Comparison of ENCODE assay signal across 1 cellular context in the genomic region with DNA sequence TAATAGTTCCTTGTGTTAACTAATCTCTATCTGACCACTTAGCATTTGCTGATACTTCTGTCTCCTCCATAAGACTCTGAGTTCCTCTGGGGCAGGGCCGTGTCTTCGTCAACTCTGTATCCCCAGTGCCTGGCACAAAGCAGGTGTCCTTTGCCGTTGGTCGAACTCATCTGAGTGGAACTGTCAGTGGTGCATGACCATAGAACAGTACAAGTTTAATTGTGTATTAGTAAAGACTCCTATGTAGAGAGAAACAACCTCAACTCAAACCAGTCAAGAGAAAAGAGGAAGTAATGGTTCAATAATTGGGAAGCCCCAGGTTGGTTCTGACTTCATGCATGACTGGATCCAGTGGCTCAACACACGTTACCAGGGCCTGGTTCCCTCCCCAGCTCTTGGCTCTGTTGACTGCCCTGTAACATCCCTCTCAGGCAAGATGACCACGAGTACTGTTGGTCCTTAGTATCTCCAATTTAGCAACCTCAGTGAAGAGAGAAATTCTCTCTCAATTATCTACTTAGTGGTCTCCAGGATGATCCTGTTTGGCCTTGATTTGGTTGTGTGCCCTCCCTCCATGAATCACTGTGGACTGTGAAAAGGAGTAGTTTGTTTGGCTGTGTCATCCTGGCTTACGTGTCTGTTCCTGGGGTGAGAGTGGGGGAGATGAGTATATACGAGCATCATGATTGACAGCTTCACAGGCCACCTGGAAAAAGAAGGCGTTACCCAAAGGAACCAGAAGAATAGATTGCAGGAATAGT.
A peak's percentile ranks its signal among the peaks of the same experiment; 100 is the strongest.
TF ChIP-seq lines count a peak whose summit lies in the region.

No MANE protein-coding gene starts in this region.

TF ChIP-seq in GM12878, 131 proteins besides CTCF, POLR2A, EP300 and RAD21 (continued from another document and continues in another):
- TF ChIP-seq, protein P1, sequence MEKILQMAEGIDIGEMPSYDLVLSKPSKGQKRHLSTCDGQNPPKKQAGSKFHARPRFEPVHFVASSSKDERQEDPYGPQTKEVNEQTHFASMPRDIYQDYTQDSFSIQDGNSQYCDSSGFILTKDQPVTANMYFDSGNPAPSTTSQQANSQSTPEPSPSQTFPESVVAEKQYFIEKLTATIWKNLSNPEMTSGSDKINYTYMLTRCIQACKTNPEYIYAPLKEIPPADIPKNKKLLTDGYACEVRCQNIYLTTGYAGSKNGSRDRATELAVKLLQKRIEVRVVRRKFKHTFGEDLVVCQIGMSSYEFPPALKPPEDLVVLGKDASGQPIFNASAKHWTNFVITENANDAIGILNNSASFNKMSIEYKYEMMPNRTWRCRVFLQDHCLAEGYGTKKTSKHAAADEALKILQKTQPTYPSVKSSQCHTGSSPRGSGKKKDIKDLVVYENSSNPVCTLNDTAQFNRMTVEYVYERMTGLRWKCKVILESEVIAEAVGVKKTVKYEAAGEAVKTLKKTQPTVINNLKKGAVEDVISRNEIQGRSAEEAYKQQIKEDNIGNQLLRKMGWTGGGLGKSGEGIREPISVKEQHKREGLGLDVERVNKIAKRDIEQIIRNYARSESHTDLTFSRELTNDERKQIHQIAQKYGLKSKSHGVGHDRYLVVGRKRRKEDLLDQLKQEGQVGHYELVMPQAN (conservative IDR thresholded peaks at IDR 0.05) = no peak
- TF ChIP-seq CREB1 (IDR thresholded peaks at IDR 0.05; ENCODE audit: low read depth) (peak; percentile 65), CBX5 (IDR thresholded peaks at IDR 0.05; ENCODE audit: low read depth) (0 out of 2 replicates have a peak, but pooled peaks have one; percentile 82), MEF2A (IDR thresholded peaks at IDR 0.05; ENCODE audit: insufficient read depth, low read depth, low read length) (peak; percentile 82), TBL1XR1 (IDR thresholded peaks at IDR 0.05; ENCODE audit: low read depth, low read length) (peak; percentile 43; the same call in 1 of the 2 replicates), IRF4 (IDR thresholded peaks at IDR 0.05; ENCODE audit: low read depth, low read length) (peak; percentile 67), SUPT20H (IDR thresholded peaks at IDR 0.05; ENCODE audit: borderline replicate concordance, control insufficient read depth, low read depth, low read length) (no peak), YBX1 (IDR thresholded peaks at IDR 0.05) (no peak), JUND (IDR thresholded peaks at IDR 0.05; ENCODE audit: low read depth, low read length) (peak; percentile 70; the same call in 1 of the 2 replicates), MYB (IDR thresholded peaks at IDR 0.05; ENCODE audit: borderline replicate concordance, low read depth, low read length) (peak; percentile 96), YY1 (IDR thresholded peaks at IDR 0.05; ENCODE audit: low read depth, low read length) (0 out of 2 replicates have a peak, but pooled peaks have one; percentile 2), POU2F2 (IDR thresholded peaks at IDR 0.05; ENCODE audit: borderline replicate concordance, low read depth, low read length) (peak; percentile 80; the same call in 2 of the 3 replicates), EGR1 (IDR thresholded peaks at IDR 0.05; ENCODE audit: borderline replicate concordance in 1 of 2, low read depth in 2 of 2, low read length in 2 of 2) (no peak), FOS (IDR thresholded peaks at IDR 0.05; ENCODE audit: borderline replicate concordance, extremely low read depth, insufficient read length) (no peak), DPF2 (IDR thresholded peaks at IDR 0.05) (peak; percentile 96), RAD51 (IDR thresholded peaks at IDR 0.05) (peak; percentile 55), TAF1 (IDR thresholded peaks at IDR 0.05; ENCODE audit: borderline replicate concordance, low read depth, low read length) (no peak), SP1 (IDR thresholded peaks at IDR 0.05; ENCODE audit: low read depth, low read length) (peak; percentile 21), ASH2L (IDR thresholded peaks at IDR 0.05; ENCODE audit: borderline replicate concordance, low read depth) (no peak; the same call in 1 of the 2 replicates), HDGF (IDR thresholded peaks at IDR 0.05) (no peak; the same call in 1 of the 2 replicates), ESRRA (IDR thresholded peaks at IDR 0.05; ENCODE audit: low read length) (no peak), IKZF2 (IDR thresholded peaks at IDR 0.05) (peak; percentile 93 to 94), GABPA (IDR thresholded peaks at IDR 0.05; ENCODE audit: low read depth) (0 out of 2 replicates have a peak, but pooled peaks have one; percentile 18), SIN3A (IDR thresholded peaks at IDR 0.05; ENCODE audit: low read depth, low read length) (no peak), FOXM1 (IDR thresholded peaks at IDR 0.05; ENCODE audit: low read depth, low read length) (peak; percentile 99), STAT3 (IDR thresholded peaks at IDR 0.05; ENCODE audit: low read depth, low read length) (no peak), CBX3 (IDR thresholded peaks at IDR 0.05; ENCODE audit: borderline replicate concordance, low read depth) (no peak), ZSCAN29 (IDR thresholded peaks at IDR 0.05) (no peak), ZBED1 (IDR thresholded peaks at IDR 0.05; ENCODE audit: borderline replicate concordance) (peak; percentile 92), HDAC2 (IDR thresholded peaks at IDR 0.05) (no peak), POLR2AphosphoS5 (IDR thresholded peaks at IDR 0.05; ENCODE audit: low read length) (peak; percentile 44; the same call in 1 of the 2 replicates)
- TF ChIP-seq, protein P2, sequence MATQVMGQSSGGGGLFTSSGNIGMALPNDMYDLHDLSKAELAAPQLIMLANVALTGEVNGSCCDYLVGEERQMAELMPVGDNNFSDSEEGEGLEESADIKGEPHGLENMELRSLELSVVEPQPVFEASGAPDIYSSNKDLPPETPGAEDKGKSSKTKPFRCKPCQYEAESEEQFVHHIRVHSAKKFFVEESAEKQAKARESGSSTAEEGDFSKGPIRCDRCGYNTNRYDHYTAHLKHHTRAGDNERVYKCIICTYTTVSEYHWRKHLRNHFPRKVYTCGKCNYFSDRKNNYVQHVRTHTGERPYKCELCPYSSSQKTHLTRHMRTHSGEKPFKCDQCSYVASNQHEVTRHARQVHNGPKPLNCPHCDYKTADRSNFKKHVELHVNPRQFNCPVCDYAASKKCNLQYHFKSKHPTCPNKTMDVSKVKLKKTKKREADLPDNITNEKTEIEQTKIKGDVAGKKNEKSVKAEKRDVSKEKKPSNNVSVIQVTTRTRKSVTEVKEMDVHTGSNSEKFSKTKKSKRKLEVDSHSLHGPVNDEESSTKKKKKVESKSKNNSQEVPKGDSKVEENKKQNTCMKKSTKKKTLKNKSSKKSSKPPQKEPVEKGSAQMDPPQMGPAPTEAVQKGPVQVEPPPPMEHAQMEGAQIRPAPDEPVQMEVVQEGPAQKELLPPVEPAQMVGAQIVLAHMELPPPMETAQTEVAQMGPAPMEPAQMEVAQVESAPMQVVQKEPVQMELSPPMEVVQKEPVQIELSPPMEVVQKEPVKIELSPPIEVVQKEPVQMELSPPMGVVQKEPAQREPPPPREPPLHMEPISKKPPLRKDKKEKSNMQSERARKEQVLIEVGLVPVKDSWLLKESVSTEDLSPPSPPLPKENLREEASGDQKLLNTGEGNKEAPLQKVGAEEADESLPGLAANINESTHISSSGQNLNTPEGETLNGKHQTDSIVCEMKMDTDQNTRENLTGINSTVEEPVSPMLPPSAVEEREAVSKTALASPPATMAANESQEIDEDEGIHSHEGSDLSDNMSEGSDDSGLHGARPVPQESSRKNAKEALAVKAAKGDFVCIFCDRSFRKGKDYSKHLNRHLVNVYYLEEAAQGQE (IDR thresholded peaks at IDR 0.05; ENCODE audit: low read depth, low read length) = no peak
- TF ChIP-seq, protein P3, sequence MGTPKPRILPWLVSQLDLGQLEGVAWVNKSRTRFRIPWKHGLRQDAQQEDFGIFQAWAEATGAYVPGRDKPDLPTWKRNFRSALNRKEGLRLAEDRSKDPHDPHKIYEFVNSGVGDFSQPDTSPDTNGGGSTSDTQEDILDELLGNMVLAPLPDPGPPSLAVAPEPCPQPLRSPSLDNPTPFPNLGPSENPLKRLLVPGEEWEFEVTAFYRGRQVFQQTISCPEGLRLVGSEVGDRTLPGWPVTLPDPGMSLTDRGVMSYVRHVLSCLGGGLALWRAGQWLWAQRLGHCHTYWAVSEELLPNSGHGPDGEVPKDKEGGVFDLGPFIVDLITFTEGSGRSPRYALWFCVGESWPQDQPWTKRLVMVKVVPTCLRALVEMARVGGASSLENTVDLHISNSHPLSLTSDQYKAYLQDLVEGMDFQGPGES (IDR thresholded peaks at IDR 0.05) = no peak
- TF ChIP-seq, protein P4, sequence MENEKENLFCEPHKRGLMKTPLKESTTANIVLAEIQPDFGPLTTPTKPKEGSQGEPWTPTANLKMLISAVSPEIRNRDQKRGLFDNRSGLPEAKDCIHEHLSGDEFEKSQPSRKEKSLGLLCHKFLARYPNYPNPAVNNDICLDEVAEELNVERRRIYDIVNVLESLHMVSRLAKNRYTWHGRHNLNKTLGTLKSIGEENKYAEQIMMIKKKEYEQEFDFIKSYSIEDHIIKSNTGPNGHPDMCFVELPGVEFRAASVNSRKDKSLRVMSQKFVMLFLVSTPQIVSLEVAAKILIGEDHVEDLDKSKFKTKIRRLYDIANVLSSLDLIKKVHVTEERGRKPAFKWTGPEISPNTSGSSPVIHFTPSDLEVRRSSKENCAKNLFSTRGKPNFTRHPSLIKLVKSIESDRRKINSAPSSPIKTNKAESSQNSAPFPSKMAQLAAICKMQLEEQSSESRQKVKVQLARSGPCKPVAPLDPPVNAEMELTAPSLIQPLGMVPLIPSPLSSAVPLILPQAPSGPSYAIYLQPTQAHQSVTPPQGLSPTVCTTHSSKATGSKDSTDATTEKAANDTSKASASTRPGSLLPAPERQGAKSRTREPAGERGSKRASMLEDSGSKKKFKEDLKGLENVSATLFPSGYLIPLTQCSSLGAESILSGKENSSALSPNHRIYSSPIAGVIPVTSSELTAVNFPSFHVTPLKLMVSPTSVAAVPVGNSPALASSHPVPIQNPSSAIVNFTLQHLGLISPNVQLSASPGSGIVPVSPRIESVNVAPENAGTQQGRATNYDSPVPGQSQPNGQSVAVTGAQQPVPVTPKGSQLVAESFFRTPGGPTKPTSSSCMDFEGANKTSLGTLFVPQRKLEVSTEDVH (IDR thresholded peaks at IDR 0.05; ENCODE audit: low read depth, partially characterized antibody) = no peak
- TF ChIP-seq, protein P5, sequence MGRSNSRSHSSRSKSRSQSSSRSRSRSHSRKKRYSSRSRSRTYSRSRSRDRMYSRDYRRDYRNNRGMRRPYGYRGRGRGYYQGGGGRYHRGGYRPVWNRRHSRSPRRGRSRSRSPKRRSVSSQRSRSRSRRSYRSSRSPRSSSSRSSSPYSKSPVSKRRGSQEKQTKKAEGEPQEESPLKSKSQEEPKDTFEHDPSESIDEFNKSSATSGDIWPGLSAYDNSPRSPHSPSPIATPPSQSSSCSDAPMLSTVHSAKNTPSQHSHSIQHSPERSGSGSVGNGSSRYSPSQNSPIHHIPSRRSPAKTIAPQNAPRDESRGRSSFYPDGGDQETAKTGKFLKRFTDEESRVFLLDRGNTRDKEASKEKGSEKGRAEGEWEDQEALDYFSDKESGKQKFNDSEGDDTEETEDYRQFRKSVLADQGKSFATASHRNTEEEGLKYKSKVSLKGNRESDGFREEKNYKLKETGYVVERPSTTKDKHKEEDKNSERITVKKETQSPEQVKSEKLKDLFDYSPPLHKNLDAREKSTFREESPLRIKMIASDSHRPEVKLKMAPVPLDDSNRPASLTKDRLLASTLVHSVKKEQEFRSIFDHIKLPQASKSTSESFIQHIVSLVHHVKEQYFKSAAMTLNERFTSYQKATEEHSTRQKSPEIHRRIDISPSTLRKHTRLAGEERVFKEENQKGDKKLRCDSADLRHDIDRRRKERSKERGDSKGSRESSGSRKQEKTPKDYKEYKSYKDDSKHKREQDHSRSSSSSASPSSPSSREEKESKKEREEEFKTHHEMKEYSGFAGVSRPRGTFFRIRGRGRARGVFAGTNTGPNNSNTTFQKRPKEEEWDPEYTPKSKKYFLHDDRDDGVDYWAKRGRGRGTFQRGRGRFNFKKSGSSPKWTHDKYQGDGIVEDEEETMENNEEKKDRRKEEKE (IDR thresholded peaks at IDR 0.05) = no peak
- TF ChIP-seq, protein P6, sequence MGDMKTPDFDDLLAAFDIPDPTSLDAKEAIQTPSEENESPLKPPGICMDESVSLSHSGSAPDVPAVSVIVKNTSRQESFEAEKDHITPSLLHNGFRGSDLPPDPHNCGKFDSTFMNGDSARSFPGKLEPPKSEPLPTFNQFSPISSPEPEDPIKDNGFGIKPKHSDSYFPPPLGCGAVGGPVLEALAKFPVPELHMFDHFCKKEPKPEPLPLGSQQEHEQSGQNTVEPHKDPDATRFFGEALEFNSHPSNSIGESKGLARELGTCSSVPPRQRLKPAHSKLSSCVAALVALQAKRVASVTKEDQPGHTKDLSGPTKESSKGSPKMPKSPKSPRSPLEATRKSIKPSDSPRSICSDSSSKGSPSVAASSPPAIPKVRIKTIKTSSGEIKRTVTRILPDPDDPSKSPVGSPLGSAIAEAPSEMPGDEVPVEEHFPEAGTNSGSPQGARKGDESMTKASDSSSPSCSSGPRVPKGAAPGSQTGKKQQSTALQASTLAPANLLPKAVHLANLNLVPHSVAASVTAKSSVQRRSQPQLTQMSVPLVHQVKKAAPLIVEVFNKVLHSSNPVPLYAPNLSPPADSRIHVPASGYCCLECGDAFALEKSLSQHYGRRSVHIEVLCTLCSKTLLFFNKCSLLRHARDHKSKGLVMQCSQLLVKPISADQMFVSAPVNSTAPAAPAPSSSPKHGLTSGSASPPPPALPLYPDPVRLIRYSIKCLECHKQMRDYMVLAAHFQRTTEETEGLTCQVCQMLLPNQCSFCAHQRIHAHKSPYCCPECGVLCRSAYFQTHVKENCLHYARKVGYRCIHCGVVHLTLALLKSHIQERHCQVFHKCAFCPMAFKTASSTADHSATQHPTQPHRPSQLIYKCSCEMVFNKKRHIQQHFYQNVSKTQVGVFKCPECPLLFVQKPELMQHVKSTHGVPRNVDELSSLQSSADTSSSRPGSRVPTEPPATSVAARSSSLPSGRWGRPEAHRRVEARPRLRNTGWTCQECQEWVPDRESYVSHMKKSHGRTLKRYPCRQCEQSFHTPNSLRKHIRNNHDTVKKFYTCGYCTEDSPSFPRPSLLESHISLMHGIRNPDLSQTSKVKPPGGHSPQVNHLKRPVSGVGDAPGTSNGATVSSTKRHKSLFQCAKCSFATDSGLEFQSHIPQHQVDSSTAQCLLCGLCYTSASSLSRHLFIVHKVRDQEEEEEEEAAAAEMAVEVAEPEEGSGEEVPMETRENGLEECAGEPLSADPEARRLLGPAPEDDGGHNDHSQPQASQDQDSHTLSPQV (IDR thresholded peaks at IDR 0.05) = peak; percentile 54; the same call in 1 of the 2 replicates
- TF ChIP-seq, protein P7, sequence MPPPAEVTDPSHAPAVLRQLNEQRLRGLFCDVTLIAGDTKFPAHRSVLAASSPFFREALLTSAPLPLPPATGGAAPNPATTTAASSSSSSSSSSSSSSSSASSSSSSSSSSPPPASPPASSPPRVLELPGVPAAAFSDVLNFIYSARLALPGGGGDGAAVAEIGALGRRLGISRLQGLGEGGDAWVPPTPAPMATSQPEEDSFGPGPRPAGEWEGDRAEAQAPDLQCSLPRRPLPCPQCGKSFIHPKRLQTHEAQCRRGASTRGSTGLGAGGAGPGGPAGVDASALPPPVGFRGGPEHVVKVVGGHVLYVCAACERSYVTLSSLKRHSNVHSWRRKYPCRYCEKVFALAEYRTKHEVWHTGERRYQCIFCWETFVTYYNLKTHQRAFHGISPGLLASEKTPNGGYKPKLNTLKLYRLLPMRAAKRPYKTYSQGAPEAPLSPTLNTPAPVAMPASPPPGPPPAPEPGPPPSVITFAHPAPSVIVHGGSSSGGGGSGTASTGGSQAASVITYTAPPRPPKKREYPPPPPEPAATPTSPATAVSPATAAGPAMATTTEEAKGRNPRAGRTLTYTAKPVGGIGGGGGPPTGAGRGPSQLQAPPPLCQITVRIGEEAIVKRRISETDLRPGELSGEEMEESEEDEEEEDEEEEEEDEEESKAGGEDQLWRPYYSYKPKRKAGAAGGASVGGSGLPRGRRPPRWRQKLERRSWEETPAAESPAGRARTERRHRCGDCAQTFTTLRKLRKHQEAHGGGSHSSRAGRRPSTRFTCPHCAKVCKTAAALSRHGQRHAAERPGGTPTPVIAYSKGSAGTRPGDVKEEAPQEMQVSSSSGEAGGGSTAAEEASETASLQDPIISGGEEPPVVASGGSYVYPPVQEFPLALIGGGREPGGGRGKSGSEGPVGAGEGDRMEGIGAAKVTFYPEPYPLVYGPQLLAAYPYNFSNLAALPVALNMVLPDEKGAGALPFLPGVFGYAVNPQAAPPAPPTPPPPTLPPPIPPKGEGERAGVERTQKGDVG (CRISPR knock-in tag; IDR thresholded peaks at IDR 0.05) = no peak
